ENCODE assay signal across 16 cellular contexts in the genomic region with DNA sequence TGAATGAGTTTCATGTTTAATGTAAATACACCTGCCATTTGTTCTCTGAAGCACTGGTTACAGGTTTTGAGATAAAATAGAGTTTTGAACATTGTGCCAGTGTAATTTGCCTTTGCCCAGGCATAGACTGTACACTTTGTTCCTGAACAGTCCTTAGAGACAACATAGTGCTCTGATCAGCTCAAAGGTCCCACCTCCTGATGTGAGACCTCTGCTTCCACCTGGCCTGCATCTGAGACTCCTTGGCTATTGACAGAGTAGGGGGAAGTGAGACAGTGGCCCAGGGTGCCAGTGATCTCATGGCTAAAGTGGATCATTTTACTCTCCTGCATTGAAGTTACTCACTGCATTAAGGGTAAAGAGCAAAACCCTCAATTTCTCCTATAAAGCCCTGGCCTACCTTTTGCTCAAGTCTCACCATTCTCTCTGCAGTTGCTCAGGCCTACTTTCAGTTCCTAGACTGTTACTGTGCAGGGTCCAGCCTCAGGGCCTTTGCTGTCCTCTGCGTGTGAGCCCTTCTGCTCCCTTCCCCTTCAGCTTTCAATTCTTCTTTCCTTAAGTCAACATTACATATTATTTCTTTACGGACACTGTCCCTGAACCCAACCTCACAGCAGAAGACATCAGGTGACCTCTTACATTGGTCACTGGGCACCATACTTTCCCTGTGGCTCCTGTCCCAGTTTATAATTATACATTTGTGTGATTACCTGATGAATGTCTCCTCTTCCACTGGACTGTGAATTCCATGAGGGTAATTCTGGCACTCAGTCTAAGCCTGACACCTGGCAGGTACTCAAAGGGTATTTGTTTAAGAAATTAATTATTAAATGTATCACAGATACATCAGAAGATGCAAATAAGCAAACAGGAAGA.
DNase-seq lines count a peak whose midpoint lies in the region; ATAC-seq and TF ChIP-seq lines count a peak whose summit lies in the region.
"Had no signal": no experiment of that assay in that cellular context is flagged by ENCODE, and none has a peak within 500 bp of the region (broad histone marks: within the 10 kb centered on the region; RNA-seq: fewer than 3 reads in every experiment).

No MANE protein-coding gene starts in this region.

- intact Hi-C loops in left colon (cut with DNase I, micrococcal nuclease) (loop anchor here in 1 of 2 donors (10.0 kb wide), 1 partner anchor 212 kb away; no protein-coding TSS in a partner anchor), colonic mucosa (cut with DNase I) (loop anchor here (10.0 kb wide), 2 partner anchors 142 to 222 kb away; partner anchors contain the start of gene ROR1)

- H4K20me1 ChIP-seq in BLaER1, result no peaks in the 10 kb centered on the region

- no peak overlapping the region for H3K4me3 ChIP-seq in BLaER1
- H3K4me3 ChIP-seq in colonic mucosa, result no peak overlapping the region
- H3K4me3 ChIP-seq: esophagus muscularis mucosa, MG63 had no signal

- peak; percentile 88 for DNase-seq in DMS53 treated with DMSO at 0.1 percent for 48 hours (lab: John Stamatoyannopoulos, UW; ENCODE audit: unreplicated experiment)
- peak; percentile 40 for DNase-seq in NCI-H345 treated with DMSO at 0.1 percent for 48 hours (lab: John Stamatoyannopoulos, UW; ENCODE audit: unreplicated experiment)
- DNase-seq in left colon, result no peak
- no peak for DNase-seq in activated naive CD8-positive, alpha-beta T cell treated with anti-CD3 and anti-CD28 coated beads for 36 hours
- DNase-seq in SW 1271 (lab: John Stamatoyannopoulos, UW), result no peak
- DNase-seq in colonic mucosa, result no peak
- DNase-seq: activated naive CD8-positive, alpha-beta T cell treated with anti-CD3 and anti-CD28 coated beads, Interleukin-2, amount 10 ng/mL, durations not matched to agents 7 days and 5 days; activated T-cell treated with anti-CD3 and anti-CD28 coated beads, Interleukin-2, amount 50 U/mL, for 24 hours; mammary epithelial cell; MG63; SK-N-SH; stimulated activated CD4-positive, alpha-beta T cell treated with anti-CD3 and anti-CD28 coated beads, Interleukin-15, amount 100 ng/mL, for 24 hours had no signal

- H3K9me3 ChIP-seq in BLaER1 (no peaks in the 10 kb centered on the region; the same call in 1 of the 2 replicates), colonic mucosa (no peaks in the 10 kb centered on the region)
- H3K9me3 ChIP-seq: esophagus muscularis mucosa, MG63, SK-N-SH had no signal

- no peaks in the 10 kb centered on the region for H3K27me3 Mint-ChIP-seq in activated naive CD8-positive, alpha-beta T cell treated with anti-CD3 and anti-CD28 coated beads for 36 hours

- H3K27me3 ChIP-seq in BLaER1, result no peaks in the 10 kb centered on the region
- no peaks in the 10 kb centered on the region for H3K27me3 ChIP-seq in colonic mucosa
- H3K27me3 ChIP-seq: esophagus muscularis mucosa, MG63 had no signal

- H3K9ac ChIP-seq in BLaER1 (no peak overlapping the region), colonic mucosa (ENCODE audit: low read depth in 2 of 2, low read length in 2 of 2) (no peak overlapping the region)
- H3K9ac ChIP-seq: SK-N-SH had no signal

- H3K27ac Mint-ChIP-seq in activated naive CD8-positive, alpha-beta T cell treated with anti-CD3 and anti-CD28 coated beads for 36 hours, result no peak overlapping the region
- H3K27ac Mint-ChIP-seq: activated naive CD8-positive, alpha-beta T cell treated with anti-CD3 and anti-CD28 coated beads, Interleukin-2, amount 10 ng/mL, durations not matched to agents 7 days and 5 days; activated T-cell treated with anti-CD3 and anti-CD28 coated beads, Interleukin-2, amount 50 U/mL, for 24 hours had no signal

- no peak overlapping the region for H3K4me3 Mint-ChIP-seq in activated naive CD8-positive, alpha-beta T cell treated with anti-CD3 and anti-CD28 coated beads for 36 hours
- H3K4me3 Mint-ChIP-seq: activated naive CD8-positive, alpha-beta T cell treated with anti-CD3 and anti-CD28 coated beads, Interleukin-2, amount 10 ng/mL, durations not matched to agents 7 days and 5 days; activated T-cell treated with anti-CD3 and anti-CD28 coated beads, Interleukin-2, amount 50 U/mL, for 24 hours; nephron had no signal

- H3K9me3 Mint-ChIP-seq in activated naive CD8-positive, alpha-beta T cell treated with anti-CD3 and anti-CD28 coated beads for 36 hours, result no peaks in the 10 kb centered on the region
- H3K9me3 Mint-ChIP-seq: activated naive CD8-positive, alpha-beta T cell treated with anti-CD3 and anti-CD28 coated beads, Interleukin-2, amount 10 ng/mL, durations not matched to agents 7 days and 5 days; activated T-cell treated with anti-CD3 and anti-CD28 coated beads, Interleukin-2, amount 50 U/mL, for 24 hours; nephron had no signal

- no peaks in the 10 kb centered on the region for H3K36me3 Mint-ChIP-seq in activated naive CD8-positive, alpha-beta T cell treated with anti-CD3 and anti-CD28 coated beads for 36 hours
- H3K36me3 Mint-ChIP-seq: activated naive CD8-positive, alpha-beta T cell treated with anti-CD3 and anti-CD28 coated beads, Interleukin-2, amount 10 ng/mL, durations not matched to agents 7 days and 5 days had no signal

- peak overlapping the region; percentile 53; the same call in 1 of the 2 replicates for H3K4me2 ChIP-seq in BLaER1
- H3K4me2 ChIP-seq: SK-N-SH had no signal

- peaks cover 39% of the 10 kb centered on the region for H3K4me1 ChIP-seq in BLaER1
- H3K4me1 ChIP-seq in colonic mucosa, result no peaks in the 10 kb centered on the region

- H3K36me3 ChIP-seq in BLaER1, result no peaks in the 10 kb centered on the region
- H3K36me3 ChIP-seq in colonic mucosa, result no peaks in the 10 kb centered on the region
- H3K36me3 ChIP-seq: esophagus muscularis mucosa, MG63 had no signal

- H3K27ac ChIP-seq in BLaER1, result no peak overlapping the region
- no peak overlapping the region for H3K27ac ChIP-seq in colonic mucosa
- H3K27ac ChIP-seq: esophagus muscularis mucosa had no signal

- ATAC-seq in left colon (peak; percentile 52), HG03039 (IDR thresholded peaks at IDR 0.05; ENCODE audit: unreplicated experiment) (no peak)

- no peak for TF ChIP-seq CTCF in colonic mucosa (IDR thresholded peaks at IDR 0.05)

- H3K4me1 Mint-ChIP-seq in activated naive CD8-positive, alpha-beta T cell treated with anti-CD3 and anti-CD28 coated beads for 36 hours, result no peaks in the 10 kb centered on the region

Comparison
In these comparisons a context has a peak if more than half of its experiments do, and no peak if none do; other contexts are left out.
1. DNase-seq: peak in DMS53 treated with DMSO at 0.1 percent for 48 hours (single experiment) and NCI-H345 treated with DMSO at 0.1 percent for 48 hours (single experiment); none in left colon (0 of 2), activated naive CD8-positive, alpha-beta T cell treated with anti-CD3 and anti-CD28 coated beads for 36 hours (single experiment), SW 1271 (0 of 2) and colonic mucosa (single experiment).